In genomic region chr7:103394566-103394965, GRCh38 we compare ENCODE assay signal across 35 cellular contexts. TPM values are rescaled to one million over a fixed set of nuclear protein-coding genes. Genes with fewer than 3 reads are reported as not detected.
"Had no signal": no experiment of that assay in that cellular context is flagged by ENCODE, and none has a peak within 500 bp of the region (broad histone marks: within the 10 kb centered on the region; RNA-seq: fewer than 3 reads in every experiment).

No MANE protein-coding gene starts in this region.

- H3K4me1 ChIP-seq: adrenal gland, body of pancreas, esophagus muscularis mucosa, foreskin keratinocyte, gastrocnemius medialis had no signal

- H3K27ac ChIP-seq: adrenal gland, body of pancreas, esophagus muscularis mucosa, foreskin keratinocyte, gastrocnemius medialis had no signal

- H3K9me3 ChIP-seq: adrenal gland, body of pancreas, esophagus muscularis mucosa, gastrocnemius medialis had no signal

- H3K4me3 ChIP-seq: adrenal gland, body of pancreas, esophagus muscularis mucosa, gastrocnemius medialis had no signal

- DNase-seq: activated CD4-positive, alpha-beta memory T cell treated with anti-CD3 and anti-CD28 coated beads for 36 hours; activated CD4-positive, alpha-beta T cell treated with anti-CD3 and anti-CD28 coated beads for 36 hours; activated CD4-positive, alpha-beta T cell treated with anti-CD3 and anti-CD28 coated beads, Interleukin-2, amount 10 ng/mL, durations not matched to agents 24 days and 14 days; activated CD4-positive, CD25-positive, alpha-beta regulatory T cell; activated CD4-positive, CD25-positive, alpha-beta regulatory T cell treated with anti-CD3 and anti-CD28 coated beads, Interleukin-2, amount 50 U/mL, for 72 hours; activated CD8-positive, alpha-beta memory T cell treated with anti-CD3 and anti-CD28 coated beads, Interleukin-2, amount 10 ng/mL, durations not matched to agents 7 days and 5 days; activated CD8-positive, alpha-beta memory T cell treated with anti-CD3 and anti-CD28 coated beads, Interleukin-2, amount 50 U/mL, for 4 hours; activated CD8-positive, alpha-beta T cell treated with anti-CD3 and anti-CD28 coated beads, Interleukin-2, amount 10 ng/mL, durations not matched to agents 7 days and 5 days; activated effector memory CD4-positive, alpha-beta T cell treated with anti-CD3 and anti-CD28 coated beads, Interleukin-2, amount 50 U/mL, for 16 hours; activated naive CD4-positive, alpha-beta T cell treated with anti-CD3 and anti-CD28 coated beads for 36 hours; activated naive CD8-positive, alpha-beta T cell treated with anti-CD3 and anti-CD28 coated beads for 36 hours; activated naive CD8-positive, alpha-beta T cell treated with anti-CD3 and anti-CD28 coated beads, Interleukin-2, amount 50 U/mL, for 24 hours; activated T-cell treated with anti-CD3 and anti-CD28 coated beads, Interleukin-2, amount 50 U/mL, for 1 hour; activated T-cell treated with anti-CD3 and anti-CD28 coated beads, Interleukin-2, amount 50 U/mL, for 48 hours; adrenal gland; amygdala; aorta; body of pancreas; caudate nucleus; cortex of kidney; dermis blood vessel endothelial cell; effector CD4-positive, alpha-beta T cell; effector memory CD8-positive, alpha-beta T cell; erythroblast; gastrocnemius medialis; glutamatergic neuron; T-cell; T1000 had no signal

- H3K27me3 ChIP-seq: adrenal gland, body of pancreas, esophagus muscularis mucosa, gastrocnemius medialis had no signal

- ATAC-seq: activated CD4-positive, alpha-beta T cell treated with anti-CD3 and anti-CD28 coated beads for 36 hours; activated CD8-positive, alpha-beta memory T cell treated with anti-CD3 and anti-CD28 coated beads, Interleukin-2, amount 10 ng/mL, durations not matched to agents 7 days and 5 days; activated CD8-positive, alpha-beta T cell treated with anti-CD3 and anti-CD28 coated beads, Interleukin-2, amount 10 ng/mL, durations not matched to agents 7 days and 5 days; activated naive CD8-positive, alpha-beta T cell treated with anti-CD3 and anti-CD28 coated beads, Interleukin-2, amount 50 U/mL, for 24 hours; body of pancreas; effector memory CD8-positive, alpha-beta T cell; foreskin keratinocyte; gastrocnemius medialis; T-cell had no signal

- H3K36me3 ChIP-seq: adrenal gland, esophagus muscularis mucosa, gastrocnemius medialis had no signal

RNA-seq across cellular contexts. Expression of gene SLC26A5, which starts 51.4 kb away (rescaled TPM):
- total RNA-seq: activated CD4-positive, alpha-beta memory T cell treated with anti-CD3 and anti-CD28 coated beads for 36 hours; activated CD4-positive, alpha-beta T cell treated with anti-CD3 and anti-CD28 coated beads for 36 hours; activated CD4-positive, alpha-beta T cell treated with anti-CD3 and anti-CD28 coated beads, Interleukin-2, amount 10 ng/mL, durations not matched to agents 24 days and 14 days; activated CD8-positive, alpha-beta memory T cell treated with anti-CD3 and anti-CD28 coated beads for 36 hours; activated CD8-positive, alpha-beta memory T cell treated with anti-CD3 and anti-CD28 coated beads, Interleukin-2, amount 10 ng/mL, durations not matched to agents 7 days and 5 days; activated CD8-positive, alpha-beta T cell treated with anti-CD3 and anti-CD28 coated beads, Interleukin-2, amount 10 ng/mL, durations not matched to agents 7 days and 5 days; activated naive CD4-positive, alpha-beta T cell treated with anti-CD3 and anti-CD28 coated beads for 36 hours; activated naive CD8-positive, alpha-beta T cell treated with anti-CD3 and anti-CD28 coated beads for 36 hours; activated T-helper 1 cell treated with anti-CD3 and anti-CD28 coated beads, Interleukin-12 subunit alpha, Interleukin-12 subunit beta, Interleukin-2, Interleukin-4 antibody, amounts not matched to agents 30 ng/mL and 10 ng/mL and 1 ng/mL, durations not matched to agents 14 hours and 24 hours and 36 hours; activated T-helper 2 cell treated with anti-CD3 and anti-CD28 coated beads, Interferon-gamma antibody, Interleukin-2, Interleukin-4, amounts not matched to agents 10 μg/mL and 5 μg/mL and 100 μg/mL, durations not matched to agents 14 hours and 24 hours and 36 hours; body of pancreas; chondrocyte; foreskin keratinocyte; gastrocnemius medialis; T-helper 2 cell treated with Interferon-gamma antibody and Interleukin-4, amounts not matched to agents 100 ng/mL and 5 ng/mL, for 36 hours had no signal
- polyA plus RNA-seq: aorta, foreskin keratinocyte had no signal
